Comparison of ENCODE assay signal across 1 cellular context in genomic region chr1:167629681-167630567, GRCh38.
A peak's percentile ranks its signal among the peaks of the same experiment; 100 is the strongest.
TF ChIP-seq lines count a peak whose summit lies in the region.

A gene with protein sequence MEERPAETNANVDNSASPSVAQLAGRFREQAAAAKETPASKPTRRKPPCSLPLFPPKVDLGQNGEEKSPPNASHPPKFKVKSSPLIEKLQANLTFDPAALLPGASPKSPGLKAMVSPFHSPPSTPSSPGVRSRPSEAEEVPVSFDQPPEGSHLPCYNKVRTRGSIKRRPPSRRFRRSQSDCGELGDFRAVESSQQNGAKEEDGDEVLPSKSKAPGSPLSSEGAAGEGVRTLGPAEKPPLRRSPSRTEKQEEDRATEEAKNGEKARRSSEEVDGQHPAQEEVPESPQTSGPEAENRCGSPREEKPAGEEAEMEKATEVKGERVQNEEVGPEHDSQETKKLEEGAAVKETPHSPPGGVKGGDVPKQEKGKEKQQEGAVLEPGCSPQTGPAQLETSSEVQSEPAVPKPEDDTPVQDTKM (plus strand): TSS chr1:167630232. CDS start chr1:167630424, 192 bp downstream.

TF ChIP-seq in K562, 482 proteins besides CTCF, POLR2A, EP300 and RAD21 (continued from another document and continues in another):
- TF ChIP-seq, protein P1, sequence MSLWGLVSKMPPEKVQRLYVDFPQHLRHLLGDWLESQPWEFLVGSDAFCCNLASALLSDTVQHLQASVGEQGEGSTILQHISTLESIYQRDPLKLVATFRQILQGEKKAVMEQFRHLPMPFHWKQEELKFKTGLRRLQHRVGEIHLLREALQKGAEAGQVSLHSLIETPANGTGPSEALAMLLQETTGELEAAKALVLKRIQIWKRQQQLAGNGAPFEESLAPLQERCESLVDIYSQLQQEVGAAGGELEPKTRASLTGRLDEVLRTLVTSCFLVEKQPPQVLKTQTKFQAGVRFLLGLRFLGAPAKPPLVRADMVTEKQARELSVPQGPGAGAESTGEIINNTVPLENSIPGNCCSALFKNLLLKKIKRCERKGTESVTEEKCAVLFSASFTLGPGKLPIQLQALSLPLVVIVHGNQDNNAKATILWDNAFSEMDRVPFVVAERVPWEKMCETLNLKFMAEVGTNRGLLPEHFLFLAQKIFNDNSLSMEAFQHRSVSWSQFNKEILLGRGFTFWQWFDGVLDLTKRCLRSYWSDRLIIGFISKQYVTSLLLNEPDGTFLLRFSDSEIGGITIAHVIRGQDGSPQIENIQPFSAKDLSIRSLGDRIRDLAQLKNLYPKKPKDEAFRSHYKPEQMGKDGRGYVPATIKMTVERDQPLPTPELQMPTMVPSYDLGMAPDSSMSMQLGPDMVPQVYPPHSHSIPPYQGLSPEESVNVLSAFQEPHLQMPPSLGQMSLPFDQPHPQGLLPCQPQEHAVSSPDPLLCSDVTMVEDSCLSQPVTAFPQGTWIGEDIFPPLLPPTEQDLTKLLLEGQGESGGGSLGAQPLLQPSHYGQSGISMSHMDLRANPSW (CRISPR knock-in tag; IDR thresholded peaks at IDR 0.05): 0 out of 2 replicates have a peak, but pooled peaks have one; percentile 85
- TF ChIP-seq RNF2 (IDR thresholded peaks at IDR 0.05) (peak; percentile 69; the same call in 1 of the 2 replicates), CUX1 (CRISPR knock-in tag; IDR thresholded peaks at IDR 0.05) (no peak), MEF2D (tag; conservative IDR thresholded peaks at IDR 0.05; ENCODE audit: low read depth) (peak; percentile 84), CSDE1 (IDR thresholded peaks at IDR 0.05) (0 out of 4 replicates have a peak, but pooled peaks have one; percentile 14 to 25), SRSF3 (IDR thresholded peaks at IDR 0.05; ENCODE audit: insufficient read depth, low read length) (0 out of 2 replicates have a peak, but pooled peaks have one; percentile 73), ZNF507 (tag; conservative IDR thresholded peaks at IDR 0.05) (no peak), ZNF511 (CRISPR knock-in tag; IDR thresholded peaks at IDR 0.05) (peak; percentile 27; the same call in 1 of the 2 replicates), L3MBTL2 (IDR thresholded peaks at IDR 0.05) (peak; percentile 92), NBN (IDR thresholded peaks at IDR 0.05; ENCODE audit: low read depth) (peak; percentile 87; the same call in 1 of the 2 replicates), KAT7 (CRISPR knock-in tag; IDR thresholded peaks at IDR 0.05; ENCODE audit: borderline replicate concordance) (peak; percentile 48; the same call in 1 of the 2 replicates), ZBTB11 (CRISPR knock-in tag; IDR thresholded peaks at IDR 0.05) (peak in 1 of 3 experiments; percentile 48; a peak in 1 of 6 replicates), FOSL1 (tag; conservative IDR thresholded peaks at IDR 0.05) (peak; percentile 27; the same call in 1 of the 2 replicates), ETS2 (tag; IDR thresholded peaks at IDR 0.05; ENCODE audit: borderline replicate concordance, poor library complexity, severe bottlenecking) (no peak), TAF1 (IDR thresholded peaks at IDR 0.05; ENCODE audit: control insufficient read depth, extremely low read depth, insufficient read depth, low read length, severe bottlenecking) (peak; percentile 90), KDM5B (IDR thresholded peaks at IDR 0.05; ENCODE audit: insufficient replicate concordance, low read depth, low read length) (peak; percentile 80), EZH2 (IDR thresholded peaks at IDR 0.05; ENCODE audit: borderline replicate concordance, low read depth, low read length) (no peak), STAG1 (CRISPR knock-in tag; IDR thresholded peaks at IDR 0.05; ENCODE audit: borderline replicate concordance) (0 out of 2 replicates have a peak, but pooled peaks have one; percentile 38), RBBP5 (IDR thresholded peaks at IDR 0.05; ENCODE audit: borderline replicate concordance, insufficient read depth, low read length, poor library complexity, severe bottlenecking) (peak; percentile 55), ZNF655 (CRISPR knock-in tag; IDR thresholded peaks at IDR 0.05) (0 out of 2 replicates have a peak, but pooled peaks have one; percentile 49), STAT5A (IDR thresholded peaks at IDR 0.05; ENCODE audit: borderline replicate concordance, low read length) (no peak), FUS (optimal IDR thresholded peaks at IDR 0.05; ENCODE audit: low read depth, low read length) (peak; percentile 57), HNRNPL (IDR thresholded peaks at IDR 0.05; ENCODE audit: low read depth, low read length) (peak; percentile 85), ZBTB1 (CRISPR knock-in tag; IDR thresholded peaks at IDR 0.05; ENCODE audit: borderline replicate concordance, low read depth) (no peak), HMGN3 (IDR thresholded peaks at IDR 0.05; ENCODE audit: borderline replicate concordance, extremely low read depth, insufficient read length, low read depth, low read length) (peak; percentile 40), RUNX1 (IDR thresholded peaks at IDR 0.05; ENCODE audit: low read depth) (no peak), CHD2 (IDR thresholded peaks at IDR 0.05; ENCODE audit: low read depth, low read length) (peak; percentile 58; the same call in 1 of the 2 replicates)
- TF ChIP-seq, protein P2, sequence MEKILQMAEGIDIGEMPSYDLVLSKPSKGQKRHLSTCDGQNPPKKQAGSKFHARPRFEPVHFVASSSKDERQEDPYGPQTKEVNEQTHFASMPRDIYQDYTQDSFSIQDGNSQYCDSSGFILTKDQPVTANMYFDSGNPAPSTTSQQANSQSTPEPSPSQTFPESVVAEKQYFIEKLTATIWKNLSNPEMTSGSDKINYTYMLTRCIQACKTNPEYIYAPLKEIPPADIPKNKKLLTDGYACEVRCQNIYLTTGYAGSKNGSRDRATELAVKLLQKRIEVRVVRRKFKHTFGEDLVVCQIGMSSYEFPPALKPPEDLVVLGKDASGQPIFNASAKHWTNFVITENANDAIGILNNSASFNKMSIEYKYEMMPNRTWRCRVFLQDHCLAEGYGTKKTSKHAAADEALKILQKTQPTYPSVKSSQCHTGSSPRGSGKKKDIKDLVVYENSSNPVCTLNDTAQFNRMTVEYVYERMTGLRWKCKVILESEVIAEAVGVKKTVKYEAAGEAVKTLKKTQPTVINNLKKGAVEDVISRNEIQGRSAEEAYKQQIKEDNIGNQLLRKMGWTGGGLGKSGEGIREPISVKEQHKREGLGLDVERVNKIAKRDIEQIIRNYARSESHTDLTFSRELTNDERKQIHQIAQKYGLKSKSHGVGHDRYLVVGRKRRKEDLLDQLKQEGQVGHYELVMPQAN (IDR thresholded peaks at IDR 0.05; ENCODE audit: borderline replicate concordance): 0 out of 2 replicates have a peak, but pooled peaks have one; percentile 19
- TF ChIP-seq, protein P3, sequence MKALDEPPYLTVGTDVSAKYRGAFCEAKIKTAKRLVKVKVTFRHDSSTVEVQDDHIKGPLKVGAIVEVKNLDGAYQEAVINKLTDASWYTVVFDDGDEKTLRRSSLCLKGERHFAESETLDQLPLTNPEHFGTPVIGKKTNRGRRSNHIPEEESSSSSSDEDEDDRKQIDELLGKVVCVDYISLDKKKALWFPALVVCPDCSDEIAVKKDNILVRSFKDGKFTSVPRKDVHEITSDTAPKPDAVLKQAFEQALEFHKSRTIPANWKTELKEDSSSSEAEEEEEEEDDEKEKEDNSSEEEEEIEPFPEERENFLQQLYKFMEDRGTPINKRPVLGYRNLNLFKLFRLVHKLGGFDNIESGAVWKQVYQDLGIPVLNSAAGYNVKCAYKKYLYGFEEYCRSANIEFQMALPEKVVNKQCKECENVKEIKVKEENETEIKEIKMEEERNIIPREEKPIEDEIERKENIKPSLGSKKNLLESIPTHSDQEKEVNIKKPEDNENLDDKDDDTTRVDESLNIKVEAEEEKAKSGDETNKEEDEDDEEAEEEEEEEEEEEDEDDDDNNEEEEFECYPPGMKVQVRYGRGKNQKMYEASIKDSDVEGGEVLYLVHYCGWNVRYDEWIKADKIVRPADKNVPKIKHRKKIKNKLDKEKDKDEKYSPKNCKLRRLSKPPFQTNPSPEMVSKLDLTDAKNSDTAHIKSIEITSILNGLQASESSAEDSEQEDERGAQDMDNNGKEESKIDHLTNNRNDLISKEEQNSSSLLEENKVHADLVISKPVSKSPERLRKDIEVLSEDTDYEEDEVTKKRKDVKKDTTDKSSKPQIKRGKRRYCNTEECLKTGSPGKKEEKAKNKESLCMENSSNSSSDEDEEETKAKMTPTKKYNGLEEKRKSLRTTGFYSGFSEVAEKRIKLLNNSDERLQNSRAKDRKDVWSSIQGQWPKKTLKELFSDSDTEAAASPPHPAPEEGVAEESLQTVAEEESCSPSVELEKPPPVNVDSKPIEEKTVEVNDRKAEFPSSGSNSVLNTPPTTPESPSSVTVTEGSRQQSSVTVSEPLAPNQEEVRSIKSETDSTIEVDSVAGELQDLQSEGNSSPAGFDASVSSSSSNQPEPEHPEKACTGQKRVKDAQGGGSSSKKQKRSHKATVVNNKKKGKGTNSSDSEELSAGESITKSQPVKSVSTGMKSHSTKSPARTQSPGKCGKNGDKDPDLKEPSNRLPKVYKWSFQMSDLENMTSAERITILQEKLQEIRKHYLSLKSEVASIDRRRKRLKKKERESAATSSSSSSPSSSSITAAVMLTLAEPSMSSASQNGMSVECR (CRISPR knock-in tag; IDR thresholded peaks at IDR 0.05): peak; percentile 64
- TF ChIP-seq, protein P4, sequence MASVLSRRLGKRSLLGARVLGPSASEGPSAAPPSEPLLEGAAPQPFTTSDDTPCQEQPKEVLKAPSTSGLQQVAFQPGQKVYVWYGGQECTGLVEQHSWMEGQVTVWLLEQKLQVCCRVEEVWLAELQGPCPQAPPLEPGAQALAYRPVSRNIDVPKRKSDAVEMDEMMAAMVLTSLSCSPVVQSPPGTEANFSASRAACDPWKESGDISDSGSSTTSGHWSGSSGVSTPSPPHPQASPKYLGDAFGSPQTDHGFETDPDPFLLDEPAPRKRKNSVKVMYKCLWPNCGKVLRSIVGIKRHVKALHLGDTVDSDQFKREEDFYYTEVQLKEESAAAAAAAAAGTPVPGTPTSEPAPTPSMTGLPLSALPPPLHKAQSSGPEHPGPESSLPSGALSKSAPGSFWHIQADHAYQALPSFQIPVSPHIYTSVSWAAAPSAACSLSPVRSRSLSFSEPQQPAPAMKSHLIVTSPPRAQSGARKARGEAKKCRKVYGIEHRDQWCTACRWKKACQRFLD (CRISPR knock-in tag; IDR thresholded peaks at IDR 0.05): 0 out of 2 replicates have a peak, but pooled peaks have one; percentile 37
